ENCODE assay signal across 1 cellular context in the genomic region with DNA sequence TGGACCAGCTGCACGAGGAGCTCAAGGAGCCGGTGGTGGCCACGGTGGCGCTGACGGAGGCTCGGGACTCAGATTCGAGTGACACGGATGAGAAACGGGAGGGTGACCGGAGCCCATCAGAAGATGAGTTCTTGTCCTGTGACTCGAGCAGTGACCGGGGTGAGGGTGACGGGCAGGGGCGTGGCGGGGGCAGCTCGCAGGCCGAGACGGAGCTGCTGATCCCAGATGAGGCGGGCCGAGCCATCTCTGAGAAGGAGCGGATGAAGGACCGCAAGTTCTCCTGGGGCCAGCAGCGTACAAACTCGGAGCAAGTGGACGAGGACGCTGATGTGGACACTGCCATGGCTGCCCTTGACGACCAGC.
TF ChIP-seq lines count a peak whose summit lies in the region.

No MANE protein-coding gene starts in this region.

TF ChIP-seq in K562, 482 proteins besides CTCF, POLR2A, EP300 and RAD21:
- TF ChIP-seq, protein P1, sequence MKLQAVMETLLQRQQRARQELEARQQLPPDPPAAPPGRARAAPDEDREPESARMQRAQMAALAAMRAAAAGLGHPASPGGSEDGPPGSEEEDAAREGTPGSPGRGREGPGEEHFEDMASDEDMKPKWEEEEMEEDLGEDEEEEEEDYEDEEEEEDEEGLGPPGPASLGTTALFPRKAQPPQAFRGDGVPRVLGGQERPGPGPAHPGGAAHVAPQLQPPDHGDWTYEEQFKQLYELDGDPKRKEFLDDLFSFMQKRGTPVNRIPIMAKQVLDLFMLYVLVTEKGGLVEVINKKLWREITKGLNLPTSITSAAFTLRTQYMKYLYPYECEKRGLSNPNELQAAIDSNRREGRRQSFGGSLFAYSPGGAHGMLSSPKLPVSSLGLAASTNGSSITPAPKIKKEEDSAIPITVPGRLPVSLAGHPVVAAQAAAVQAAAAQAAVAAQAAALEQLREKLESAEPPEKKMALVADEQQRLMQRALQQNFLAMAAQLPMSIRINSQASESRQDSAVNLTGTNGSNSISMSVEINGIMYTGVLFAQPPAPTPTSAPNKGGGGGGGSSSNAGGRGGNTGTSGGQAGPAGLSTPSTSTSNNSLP (IDR thresholded peaks at IDR 0.05; ENCODE audit: borderline replicate concordance, low read depth, low read length), result no peak
- TF ChIP-seq KAT8 (IDR thresholded peaks at IDR 0.05; ENCODE audit: low read depth) (no peak), JUN (IDR thresholded peaks at IDR 0.05; ENCODE audit: borderline replicate concordance, low read depth, low read length) (no peak), JUN (CRISPR knock-in tag; IDR thresholded peaks at IDR 0.05; ENCODE audit: borderline replicate concordance) (no peak), RBFOX2 (IDR thresholded peaks at IDR 0.05; ENCODE audit: low read depth, low read length) (peak; percentile 46; the same call in 1 of the 2 replicates), DACH1 (IDR thresholded peaks at IDR 0.05; ENCODE audit: partially characterized antibody) (no peak), CTBP1 (IDR thresholded peaks at IDR 0.05; ENCODE audit: borderline replicate concordance) (no peak), RBM39 (optimal IDR thresholded peaks at IDR 0.05; ENCODE audit: low read depth, low read length) (no peak), ZC3H4 (CRISPR knock-in tag; IDR thresholded peaks at IDR 0.05; ENCODE audit: borderline replicate concordance) (no peak), KDM2B (CRISPR knock-in tag; IDR thresholded peaks at IDR 0.05) (no peak), PPARD (CRISPR knock-in tag; IDR thresholded peaks at IDR 0.05) (no peak), SMAD3 (CRISPR knock-in tag; conservative IDR thresholded peaks at IDR 0.05) (no peak), POLR2G (IDR thresholded peaks at IDR 0.05; ENCODE audit: low read depth, low read length) (peak; percentile 48), FIP1L1 (IDR thresholded peaks at IDR 0.05; ENCODE audit: low read depth, low read length, poor library complexity, severe bottlenecking) (no peak), HMGN3 (IDR thresholded peaks at IDR 0.05; ENCODE audit: borderline replicate concordance, extremely low read depth, insufficient read length, low read depth, low read length) (peak; percentile 28)
- TF ChIP-seq, protein P2, sequence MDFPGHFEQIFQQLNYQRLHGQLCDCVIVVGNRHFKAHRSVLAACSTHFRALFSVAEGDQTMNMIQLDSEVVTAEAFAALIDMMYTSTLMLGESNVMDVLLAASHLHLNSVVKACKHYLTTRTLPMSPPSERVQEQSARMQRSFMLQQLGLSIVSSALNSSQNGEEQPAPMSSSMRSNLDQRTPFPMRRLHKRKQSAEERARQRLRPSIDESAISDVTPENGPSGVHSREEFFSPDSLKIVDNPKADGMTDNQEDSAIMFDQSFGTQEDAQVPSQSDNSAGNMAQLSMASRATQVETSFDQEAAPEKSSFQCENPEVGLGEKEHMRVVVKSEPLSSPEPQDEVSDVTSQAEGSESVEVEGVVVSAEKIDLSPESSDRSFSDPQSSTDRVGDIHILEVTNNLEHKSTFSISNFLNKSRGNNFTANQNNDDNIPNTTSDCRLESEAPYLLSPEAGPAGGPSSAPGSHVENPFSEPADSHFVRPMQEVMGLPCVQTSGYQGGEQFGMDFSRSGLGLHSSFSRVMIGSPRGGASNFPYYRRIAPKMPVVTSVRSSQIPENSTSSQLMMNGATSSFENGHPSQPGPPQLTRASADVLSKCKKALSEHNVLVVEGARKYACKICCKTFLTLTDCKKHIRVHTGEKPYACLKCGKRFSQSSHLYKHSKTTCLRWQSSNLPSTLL (IDR thresholded peaks at IDR 0.05), result no peak
- TF ChIP-seq, protein P3, sequence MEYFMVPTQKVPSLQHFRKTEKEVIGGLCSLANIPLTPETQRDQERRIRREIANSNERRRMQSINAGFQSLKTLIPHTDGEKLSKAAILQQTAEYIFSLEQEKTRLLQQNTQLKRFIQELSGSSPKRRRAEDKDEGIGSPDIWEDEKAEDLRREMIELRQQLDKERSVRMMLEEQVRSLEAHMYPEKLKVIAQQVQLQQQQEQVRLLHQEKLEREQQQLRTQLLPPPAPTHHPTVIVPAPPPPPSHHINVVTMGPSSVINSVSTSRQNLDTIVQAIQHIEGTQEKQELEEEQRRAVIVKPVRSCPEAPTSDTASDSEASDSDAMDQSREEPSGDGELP (CRISPR knock-in tag; IDR thresholded peaks at IDR 0.05; ENCODE audit: borderline replicate concordance), result peak; percentile 13; the same call in 1 of the 2 replicates
